Comparison of ENCODE assay signal across 15 cellular contexts in the genomic region with DNA sequence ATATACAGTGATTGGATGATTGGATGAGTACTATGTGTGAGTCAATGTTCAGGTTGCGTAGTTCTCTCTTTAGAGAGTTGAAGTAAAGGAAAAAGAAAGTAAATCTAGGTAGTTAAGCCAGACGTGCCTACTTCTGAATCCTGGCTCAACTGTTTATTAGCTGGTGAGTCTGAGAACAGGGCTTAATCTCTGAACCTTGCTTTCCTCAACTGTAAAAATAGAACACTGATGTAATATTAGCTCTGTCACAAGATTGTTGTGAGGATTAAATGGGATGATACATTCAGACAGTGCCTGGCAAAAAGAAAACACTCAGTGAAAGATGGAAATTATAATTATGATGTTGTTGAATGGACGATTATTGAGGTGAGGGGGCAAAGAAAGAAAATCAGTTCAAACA.
"Had no signal": no experiment of that assay in that cellular context is flagged by ENCODE, and none has a peak within 500 bp of the region (broad histone marks: within the 10 kb centered on the region; RNA-seq: fewer than 3 reads in every experiment).

No MANE protein-coding gene starts in this region.

- DNase-seq: activated CD4-positive, alpha-beta T cell treated with anti-CD3 and anti-CD28 coated beads, Interleukin-2, amount 10 ng/mL, durations not matched to agents 24 days and 14 days; activated CD4-positive, CD25-positive, alpha-beta regulatory T cell; aorta; cerebellar nuclear complex; effector memory CD8-positive, alpha-beta T cell; hypothalamus; lower lobe of right lung; midbrain; naive B cell; stimulated activated CD4-positive, alpha-beta T cell treated with anti-CD3 and anti-CD28 coated beads, Interleukin-15, amount 100 ng/mL, for 24 hours; stimulated activated CD4-positive, alpha-beta T cell treated with anti-CD3 and anti-CD28 coated beads, Interleukin-4, amount 100 ng/mL, for 1 hour; stimulated activated naive B cell treated with anti-CD40 and anti-IgM and Interleukin-4, amounts not matched to agents 10 μg/mL and 1 μg/mL and 100 μg/mL, for 72 hours; thyroid gland had no signal

- H3K36me3 ChIP-seq: lower lobe of right lung, neural progenitor cell, thyroid gland had no signal

- H3K27me3 ChIP-seq: neural progenitor cell, thyroid gland had no signal

- H3K4me2 ChIP-seq: neural progenitor cell had no signal

- H3K4me1 ChIP-seq: lower lobe of right lung, neural progenitor cell, thyroid gland had no signal

- H3K9ac ChIP-seq: neural progenitor cell had no signal

- H3K27ac ChIP-seq: epithelial cell of prostate, lower lobe of right lung, neural progenitor cell, thyroid gland had no signal

- H3K9me3 ChIP-seq: lower lobe of right lung, thyroid gland had no signal

- H2AFZ ChIP-seq: neural progenitor cell had no signal

- H3K4me3 ChIP-seq: lower lobe of right lung, neural progenitor cell, thyroid gland had no signal
